Comparison of ENCODE assay signal across 12 cellular contexts in genomic region chr4:122328893-122329292, GRCh38. TPM values are rescaled to one million over a fixed set of nuclear protein-coding genes. Genes with fewer than 3 reads are reported as not detected.
"Had no signal": no experiment of that assay in that cellular context is flagged by ENCODE, and none has a peak within 500 bp of the region (broad histone marks: within the 10 kb centered on the region; RNA-seq: fewer than 3 reads in every experiment).

No MANE protein-coding gene starts in this region.

- H3K27ac Mint-ChIP-seq: GM23338 had no signal

- H3K9me3 Mint-ChIP-seq: GM23338, H9, HFFc6 had no signal

- H3K4me3 Mint-ChIP-seq: GM23338, H9, HFFc6 had no signal

- H3K4me1 Mint-ChIP-seq: GM23338, H9 had no signal

- H2AFZ ChIP-seq: GM23248, GM23338 had no signal

- FAIRE-seq: H1, H54 had no signal

- H3K4me1 ChIP-seq: HAP-1 had no signal

- H3K9me3 ChIP-seq: HAP-1 had no signal

- H3K4me3 ChIP-seq: GM23248, GM23338, HAP-1 had no signal

- DNase-seq: GM23248, GOT3, H7, H9, HCEC 1CT, HFFc6 had no signal

- H3K4me2 ChIP-seq: GM23338 had no signal

- ATAC-seq: GM23338, HCT116 had no signal

RNA-seq across cellular contexts. Expression of gene ADAD1, which starts 49.9 kb away (rescaled TPM):
- total RNA-seq: GM23248, GM23338, H1, H4, H7, H9, HFFc6 had no signal
- polyA plus RNA-seq: GM23248, GM23338, H1 had no signal
